25 cellular contexts compared by ENCODE assay signal in genomic region chr4:129261584-129261983, GRCh38.
"Had no signal": no experiment of that assay in that cellular context is flagged by ENCODE, and none has a peak within 500 bp of the region (broad histone marks: within the 10 kb centered on the region; RNA-seq: fewer than 3 reads in every experiment).

No MANE protein-coding gene starts in this region.

- H3K9me3 ChIP-seq: colonic mucosa, esophagus squamous epithelium, gastrocnemius medialis, sigmoid colon, stomach, suprapubic skin, transverse colon had no signal

- H3K4me1 ChIP-seq: colonic mucosa, esophagus squamous epithelium, gastrocnemius medialis, suprapubic skin had no signal

- H3K4me3 ChIP-seq: colonic mucosa, esophagus squamous epithelium, gastrocnemius medialis, sigmoid colon, smooth muscle cell, stomach, suprapubic skin, transverse colon had no signal

- H3K27ac ChIP-seq: colonic mucosa, esophagus squamous epithelium, gastrocnemius medialis, sigmoid colon, stomach, suprapubic skin, transverse colon had no signal

- DNase-seq: activated CD4-positive, alpha-beta T cell treated with anti-CD3 and anti-CD28 coated beads for 4 hours; activated CD4-positive, alpha-beta T cell treated with anti-CD3 and anti-CD28 coated beads, Interleukin-2, amount 50 U/mL, for 48 hours; activated CD4-positive, CD25-positive, alpha-beta regulatory T cell; activated effector memory CD4-positive, alpha-beta T cell treated with Interleukin-2 at 50 U/mL for 16 hours; activated naive CD4-positive, alpha-beta T cell treated with anti-CD3 and anti-CD28 coated beads for 36 hours; activated naive CD8-positive, alpha-beta T cell treated with anti-CD3 and anti-CD28 coated beads, Interleukin-2, amount 10 ng/mL, durations not matched to agents 7 days and 5 days; activated T-cell treated with anti-CD3 and anti-CD28 coated beads, Interleukin-2, amount 50 U/mL, for 72 hours; amniotic stem cell; colonic mucosa; endodermal cell; esophagus squamous epithelium; gastrocnemius medialis; hippocampal formation; left ventricle myocardium superior; mammary epithelial cell; midbrain; retina; sigmoid colon; stimulated activated CD4-positive, alpha-beta T cell treated with anti-CD3 and anti-CD28 coated beads, Interleukin-15, amount 100 ng/mL, for 24 hours; stomach; transverse colon had no signal

- H3K36me3 ChIP-seq: colonic mucosa, esophagus squamous epithelium, gastrocnemius medialis, sigmoid colon, stomach, suprapubic skin, transverse colon had no signal

- H3K27me3 ChIP-seq: colonic mucosa, esophagus squamous epithelium, gastrocnemius medialis, sigmoid colon, stomach, suprapubic skin, transverse colon had no signal

- ATAC-seq: activated T-cell treated with anti-CD3 and anti-CD28 coated beads, Interleukin-2, amount 50 U/mL, for 72 hours; gastrocnemius medialis; left ventricle myocardium superior; natural killer cell treated with Interleukin-12 subunit alpha and Interleukin-12 subunit beta and Interleukin-15 and Interleukin-18, amount 100 ng/mL, for 72 hours; stimulated activated memory B cell treated with anti-CD40 and anti-IgM and Interleukin-4, amounts not matched to agents 10 μg/mL and 1 μg/mL and 100 μg/mL, for 72 hours had no signal
